Comparison of ENCODE assay signal across 9 cellular contexts in genomic region chr7:151409555-151410404, GRCh38. TPM values are rescaled to one million over a fixed set of nuclear protein-coding genes. Genes with fewer than 3 reads are reported as not detected.
DNase-seq lines count a peak whose midpoint lies in the region; ATAC-seq and TF ChIP-seq lines count a peak whose summit lies in the region.
"Had no signal": no experiment of that assay in that cellular context is flagged by ENCODE, and none has a peak within 500 bp of the region (broad histone marks: within the 10 kb centered on the region; RNA-seq: fewer than 3 reads in every experiment).

Gene WDR86 (minus strand): TSS chr7:151410038. CDS start chr7:151409589, 449 bp downstream.

- ATAC-seq in aorta (ENCODE audit: low FRiP score) (peak; percentile 23), HG02852 (IDR thresholded peaks at IDR 0.05; ENCODE audit: unreplicated experiment) (no peak)

- H3K27me3 ChIP-seq in mucosa of rectum (ENCODE audit: control insufficient read depth in 2 of 2, insufficient read depth in 2 of 2, low read length in 2 of 2) (peaks cover 24 to 28% of the 10 kb centered on the region in 2 donors), aorta (ENCODE audit: control insufficient read depth in 1 of 2, insufficient read depth in 2 of 2, low read length in 1 of 2) (peaks cover 0 to 2% of the 10 kb centered on the region in 2 donors)

- peak within 1 kb of the TSS; percentile 83 for H3K27ac Mint-ChIP-seq in activated naive CD4-positive, alpha-beta T cell treated with anti-CD3 and anti-CD28 coated beads, Interleukin-2, amount 10 ng/mL, durations not matched to agents 7 days and 5 days
- no peak within 1 kb of the TSS for H3K27ac Mint-ChIP-seq in chondrocyte (ENCODE audit: unreplicated experiment)

- H3K36me3 ChIP-seq in mucosa of rectum (ENCODE audit: control insufficient read depth in 2 of 2, insufficient read depth in 2 of 2, low read length in 2 of 2) (no peaks in the 10 kb centered on the region), aorta (ENCODE audit: control insufficient read depth in 1 of 2, insufficient read depth in 2 of 2, low read length in 1 of 2) (no peaks in the 10 kb centered on the region)

- peak within 1 kb of the TSS; percentile 37 for H3K4me3 Mint-ChIP-seq in activated naive CD4-positive, alpha-beta T cell treated with anti-CD3 and anti-CD28 coated beads, Interleukin-2, amount 10 ng/mL, durations not matched to agents 7 days and 5 days
- H3K4me3 Mint-ChIP-seq in chondrocyte (ENCODE audit: unreplicated experiment) = peak within 1 kb of the TSS; percentile 59

- intact Hi-C loops in aorta (cut with DNase I) = no loop called here

- peaks cover 88% of the 10 kb centered on the region for H3K27me3 Mint-ChIP-seq in activated naive CD4-positive, alpha-beta T cell treated with anti-CD3 and anti-CD28 coated beads, Interleukin-2, amount 10 ng/mL, durations not matched to agents 7 days and 5 days
- H3K27me3 Mint-ChIP-seq in chondrocyte (ENCODE audit: low read depth) = peaks cover 53% of the 10 kb centered on the region

- no peaks in the 10 kb centered on the region for H3K9me3 Mint-ChIP-seq in activated naive CD4-positive, alpha-beta T cell treated with anti-CD3 and anti-CD28 coated beads, Interleukin-2, amount 10 ng/mL, durations not matched to agents 7 days and 5 days
- H3K9me3 Mint-ChIP-seq in chondrocyte (ENCODE audit: low read depth) = no peaks in the 10 kb centered on the region

- peaks cover 15% of the 10 kb centered on the region for H3K4me1 Mint-ChIP-seq in activated naive CD4-positive, alpha-beta T cell treated with anti-CD3 and anti-CD28 coated beads, Interleukin-2, amount 10 ng/mL, durations not matched to agents 7 days and 5 days
- H3K4me1 Mint-ChIP-seq in chondrocyte (ENCODE audit: low read depth) = peaks cover 8% of the 10 kb centered on the region

- H3K36me3 Mint-ChIP-seq in activated naive CD4-positive, alpha-beta T cell treated with anti-CD3 and anti-CD28 coated beads, Interleukin-2, amount 10 ng/mL, durations not matched to agents 7 days and 5 days = no peaks in the 10 kb centered on the region
- H3K36me3 Mint-ChIP-seq in chondrocyte (ENCODE audit: low read depth) = peaks cover 1% of the 10 kb centered on the region

- no peaks in the 10 kb centered on the region for H3K9me3 ChIP-seq in mucosa of rectum (ENCODE audit: control insufficient read depth in 2 of 2, low read length in 2 of 2)
- no peaks in the 10 kb centered on the region for H3K9me3 ChIP-seq in aorta (ENCODE audit: control insufficient read depth, low read length)

- no peak for TF ChIP-seq CTCF in chondrocyte (IDR thresholded peaks at IDR 0.05)
- no peak for TF ChIP-seq CTCF in GM20000 (IDR thresholded peaks at IDR 0.05; ENCODE audit: extremely low read depth, missing control alignments)

- DNase-seq in activated naive CD4-positive, alpha-beta T cell treated with anti-CD3 and anti-CD28 coated beads, Interleukin-2, amount 10 ng/mL, durations not matched to agents 7 days and 5 days = no peak
- no peak for DNase-seq in activated naive CD4-positive, alpha-beta T cell treated with anti-CD3 and anti-CD28 coated beads, Interleukin-2, amount 50 U/mL, for 16 hours
- peak; percentile 67 for DNase-seq in chondrocyte (ENCODE audit: low spot score)
- no peak for DNase-seq in aorta
- no peak for DNase-seq in GM03348 (ENCODE audit: low spot score)
- DNase-seq in GM20000 (ENCODE audit: low spot score) = no peak

- WGBS in aorta, 2 donors = 1 to 2% methylated on average over 53 to 90 of the region's 90 CpGs

- peak within 1 kb of the TSS; percentile 20 to 52 for H3K4me3 ChIP-seq in mucosa of rectum (ENCODE audit: low read length in 2 of 2)
- H3K4me3 ChIP-seq in aorta (ENCODE audit: low read length in 2 of 2) = peak within 1 kb of the TSS in 1 of 2 donors; percentile 27

- H3K9ac ChIP-seq in mucosa of rectum (ENCODE audit: low read depth in 1 of 2, low read length in 2 of 2) = peak within 1 kb of the TSS in 1 of 2 donors; percentile 9

- CTCF ChIA-PET in activated naive CD4-positive, alpha-beta T cell treated with anti-CD3 and anti-CD28 coated beads, Interleukin-2, amount 10 ng/mL, durations not matched to agents 7 days and 5 days (lab: Charles Lee) = interaction anchor here (1.0 kb wide), 1 partner anchor 38 kb away, joined by 4 read pairs; no protein-coding TSS in a partner anchor

- peak within 1 kb of the TSS; percentile 21 to 58 for H3K27ac ChIP-seq in mucosa of rectum (ENCODE audit: low read depth in 2 of 2, low read length in 2 of 2)
- no peak within 1 kb of the TSS for H3K27ac ChIP-seq in aorta (ENCODE audit: low read depth in 1 of 2, low read length in 2 of 2)

- H3K4me1 ChIP-seq in mucosa of rectum (ENCODE audit: control insufficient read depth in 2 of 2, insufficient read depth in 2 of 2, low read length in 2 of 2) (no peaks in the 10 kb centered on the region), aorta (ENCODE audit: control insufficient read depth in 1 of 2, insufficient read depth in 2 of 2, low read length in 2 of 2) (no peaks in the 10 kb centered on the region)

RNA-seq across cellular contexts. Expression of gene WDR86, which starts in this region (rescaled TPM):
- total RNA-seq in chondrocyte (not detected in 3 replicates), aorta (1 to 10 TPM; 2.8 to 4.4 TPM)
- polyA plus RNA-seq in aorta = under 1 TPM in 1 of 2 donors, not detected in 1; 0.18 TPM
- total RNA-seq: pulmonary artery endothelial cell had no signal

Comparison
In these comparisons a context has a peak if more than half of its experiments do, and no peak if none do; other contexts are left out.
1. Peak in DNase-seq in chondrocyte; RNA of the gene not detected or under 1 TPM.
2. H3K27ac ChIP-seq: peak in mucosa of rectum (2 of 2); none in aorta (0 of 2).